ENCODE assay signal across 9 cellular contexts in the genomic region with DNA sequence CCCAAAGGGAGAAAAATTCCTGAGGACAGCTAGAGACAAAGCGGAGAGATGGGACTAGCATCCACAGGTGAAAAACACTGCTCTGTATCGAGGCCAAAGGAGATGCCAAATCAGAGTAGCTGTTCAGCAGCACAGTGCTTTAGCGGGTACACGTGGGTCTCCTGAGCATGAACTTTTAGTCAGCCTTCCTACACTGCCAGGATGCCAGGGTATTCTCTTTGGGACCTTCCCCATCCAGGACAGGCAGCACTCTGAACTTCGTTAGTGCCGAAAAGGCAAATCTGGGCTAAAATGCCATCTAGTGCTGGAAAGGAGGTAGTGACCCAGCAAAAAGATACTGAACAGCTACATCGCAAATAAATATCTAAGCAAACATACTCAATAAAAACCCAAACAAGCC.
A peak's percentile ranks its signal among the peaks of the same experiment; 100 is the strongest.
DNase-seq lines count a peak whose midpoint lies in the region; ATAC-seq and TF ChIP-seq lines count a peak whose summit lies in the region.
"Had no signal": no experiment of that assay in that cellular context is flagged by ENCODE, and none has a peak within 500 bp of the region (broad histone marks: within the 10 kb centered on the region; RNA-seq: fewer than 3 reads in every experiment).

No MANE protein-coding gene starts in this region.

- H3K27ac ChIP-seq in vagina, result no peak overlapping the region

- H3K36me3 ChIP-seq in vagina, result no peaks in the 10 kb centered on the region

- H3K9me3 Mint-ChIP-seq in stimulated activated memory B cell treated with anti-CD40 and anti-IgM and Interleukin-4, amounts not matched to agents 10 μg/mL and 1 μg/mL and 100 μg/mL, for 72 hours, result no peaks in the 10 kb centered on the region

- peak; percentile 83 for TF ChIP-seq CTCF in cardiac fibroblast (IDR thresholded peaks at IDR 0.05; ENCODE audit: low read depth, low read length)
- TF ChIP-seq CTCF in vagina (IDR thresholded peaks at IDR 0.05), result no peak

- H3K4me3 ChIP-seq in cardiac fibroblast (replicated peaks in 1 of 2; ENCODE audit: low read depth in 2 of 2, low read length in 2 of 2), result no peak overlapping the region
- no peak overlapping the region for H3K4me3 ChIP-seq in vagina

- no peaks in the 10 kb centered on the region for H3K4me1 Mint-ChIP-seq in stimulated activated memory B cell treated with anti-CD40 and anti-IgM and Interleukin-4, amounts not matched to agents 10 μg/mL and 1 μg/mL and 100 μg/mL, for 72 hours

- H3K27ac Mint-ChIP-seq in stimulated activated memory B cell treated with anti-CD40 and anti-IgM and Interleukin-4, amounts not matched to agents 10 μg/mL and 1 μg/mL and 100 μg/mL, for 72 hours, result no peak overlapping the region

- H3K27me3 Mint-ChIP-seq in stimulated activated memory B cell treated with anti-CD40 and anti-IgM and Interleukin-4, amounts not matched to agents 10 μg/mL and 1 μg/mL and 100 μg/mL, for 72 hours, result peaks cover 11% of the 10 kb centered on the region

- H3K4me3 Mint-ChIP-seq in stimulated activated memory B cell treated with anti-CD40 and anti-IgM and Interleukin-4, amounts not matched to agents 10 μg/mL and 1 μg/mL and 100 μg/mL, for 72 hours, result no peak overlapping the region

- H3K27me3 ChIP-seq in vagina, result no peaks in the 10 kb centered on the region

- no peaks in the 10 kb centered on the region for H3K9me3 ChIP-seq in vagina

- no peaks in the 10 kb centered on the region for H3K36me3 Mint-ChIP-seq in stimulated activated memory B cell treated with anti-CD40 and anti-IgM and Interleukin-4, amounts not matched to agents 10 μg/mL and 1 μg/mL and 100 μg/mL, for 72 hours

- no peak for TF ChIP-seq POLR2A in vagina (IDR thresholded peaks at IDR 0.05)

- peak; percentile 40 for DNase-seq in COLO829 (ENCODE audit: low spot score)
- DNase-seq in NCI-H774 (lab: John Stamatoyannopoulos, UW), result peak; percentile 51
- DNase-seq in cardiac fibroblast (ENCODE audit: low read depth in 2 of 2), result peak; percentile 50 to 62
- peak; percentile 37 to 55 for DNase-seq in lung microvascular endothelial cell (ENCODE audit: low read depth in 2 of 2)
- DNase-seq in vagina (ENCODE audit: extremely low spot score in 2 of 2), result no peak
- DNase-seq: right cardiac atrium had no signal

- peak; percentile 92 for ATAC-seq in GM18867 (IDR thresholded peaks at IDR 0.05; ENCODE audit: unreplicated experiment)
- ATAC-seq in HG03159 (IDR thresholded peaks at IDR 0.05; ENCODE audit: unreplicated experiment), result peak; percentile 93
- ATAC-seq in stimulated activated memory B cell treated with anti-CD40 and anti-IgM and Interleukin-4, amounts not matched to agents 10 μg/mL and 1 μg/mL and 100 μg/mL, for 72 hours, result no peak

- H3K4me1 ChIP-seq in vagina, result no peaks in the 10 kb centered on the region

- intact Hi-C loops in vagina (cut with DNase I), result no loop called here

Comparison
In these comparisons a context has a peak if more than half of its experiments do, and no peak if none do; other contexts are left out.
1. DNase-seq: peak in COLO829 (single experiment), NCI-H774 (single experiment), cardiac fibroblast (2 of 2) and lung microvascular endothelial cell (2 of 2); none in vagina (0 of 2).